In the genomic region with DNA sequence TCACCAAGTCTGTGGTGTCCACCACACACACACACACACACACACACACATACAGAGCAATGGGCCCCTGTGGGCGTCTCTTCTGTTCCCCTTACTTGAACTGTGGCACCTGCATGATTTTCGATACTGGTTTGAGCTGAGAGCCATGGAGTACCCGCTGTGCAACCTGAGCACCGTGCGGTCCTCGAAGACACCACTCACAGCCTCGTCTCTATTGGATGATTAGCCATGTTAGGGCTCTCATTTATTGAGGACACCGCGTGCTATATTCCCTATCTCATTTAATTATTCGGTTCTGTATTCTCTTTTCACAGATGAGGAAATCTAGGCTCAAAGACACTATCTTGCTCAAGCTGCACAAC, we compare ENCODE assay signal across 8 cellular contexts. TPM values are rescaled to one million over a fixed set of nuclear protein-coding genes. Genes with fewer than 3 reads are reported as not detected.
DNase-seq lines count a peak whose midpoint lies in the region; ATAC-seq and TF ChIP-seq lines count a peak whose summit lies in the region.

No MANE protein-coding gene starts in this region.

- TF ChIP-seq EP300 in upper lobe of left lung (IDR thresholded peaks at IDR 0.05): no peak

- H3K36me3 ChIP-seq in breast epithelium (no peaks in the 10 kb centered on the region), upper lobe of left lung (no peaks in the 10 kb centered on the region)

- no peak for TF ChIP-seq CTCF in breast epithelium (IDR thresholded peaks at IDR 0.05)
- TF ChIP-seq CTCF in MCF 10A (IDR thresholded peaks at IDR 0.05; ENCODE audit: unreplicated experiment): no peak
- no peak for TF ChIP-seq CTCF in upper lobe of left lung (IDR thresholded peaks at IDR 0.05)

- peak overlapping the region; percentile 79 to 98 (median 82) for H3K4me3 ChIP-seq in breast epithelium
- peak overlapping the region; percentile 43 to 87 (median 80) for H3K4me3 ChIP-seq in upper lobe of left lung

- H3K4me1 Mint-ChIP-seq in MCF 10A (ENCODE audit: insufficient read depth, unreplicated experiment): peaks cover 11% of the 10 kb centered on the region
- H3K4me1 Mint-ChIP-seq in activated CD8-positive, alpha-beta T cell treated with anti-CD3 and anti-CD28 coated beads, Interleukin-2, amount 10 ng/mL, durations not matched to agents 7 days and 5 days (ENCODE audit: low read depth): peaks cover 12% of the 10 kb centered on the region

- H3K27ac ChIP-seq in breast epithelium (peak overlapping the region; percentile 68 to 86), upper lobe of left lung (peak overlapping the region; percentile 79 to 91 (median 86))

- POLR2A ChIA-PET in MCF 10A (lab: Yijun Ruan, JAX): no interaction called here
- POLR2A ChIA-PET in activated CD8-positive, alpha-beta T cell treated with anti-CD3 and anti-CD28 coated beads, Interleukin-2, amount 10 ng/mL, durations not matched to agents 7 days and 5 days (lab: Charles Lee): no interaction called here

- H3K9me3 ChIP-seq in breast epithelium: no peaks in the 10 kb centered on the region
- H3K9me3 ChIP-seq in upper lobe of left lung: no peaks in the 10 kb centered on the region

- TF ChIP-seq POLR2A in breast epithelium (IDR thresholded peaks at IDR 0.05) (no peak), upper lobe of left lung (IDR thresholded peaks at IDR 0.05) (no peak)

- ATAC-seq in activated CD8-positive, alpha-beta T cell treated with anti-CD3 and anti-CD28 coated beads, Interleukin-2, amount 10 ng/mL, durations not matched to agents 7 days and 5 days: peak; percentile 16
- peak; percentile 6 for ATAC-seq in left colon
- peak; percentile 3 to 41 for ATAC-seq in upper lobe of left lung (ENCODE audit: low FRiP score in 2 of 2)
- no peak for ATAC-seq in GM21825 (IDR thresholded peaks at IDR 0.05; ENCODE audit: unreplicated experiment)
- no peak for ATAC-seq in GM19395 (IDR thresholded peaks at IDR 0.05; ENCODE audit: unreplicated experiment)

- H3K4me3 Mint-ChIP-seq in MCF 10A (ENCODE audit: unreplicated experiment): no peak overlapping the region
- H3K4me3 Mint-ChIP-seq in activated CD8-positive, alpha-beta T cell treated with anti-CD3 and anti-CD28 coated beads, Interleukin-2, amount 10 ng/mL, durations not matched to agents 7 days and 5 days: peak overlapping the region; percentile 18

- H3K27ac Mint-ChIP-seq in MCF 10A (ENCODE audit: low read depth, unreplicated experiment): no peak overlapping the region
- H3K27ac Mint-ChIP-seq in activated CD8-positive, alpha-beta T cell treated with anti-CD3 and anti-CD28 coated beads, Interleukin-2, amount 10 ng/mL, durations not matched to agents 7 days and 5 days: no peak overlapping the region

- 22 to 24% methylated on average over 10 of the region's 10 CpGs for WGBS in upper lobe of left lung, 2 donors

- H3K27me3 Mint-ChIP-seq in MCF 10A (ENCODE audit: insufficient read depth, unreplicated experiment): peaks cover 22% of the 10 kb centered on the region
- H3K27me3 Mint-ChIP-seq in activated CD8-positive, alpha-beta T cell treated with anti-CD3 and anti-CD28 coated beads, Interleukin-2, amount 10 ng/mL, durations not matched to agents 7 days and 5 days (ENCODE audit: low read depth): peaks cover 57% of the 10 kb centered on the region

- H3K27me3 ChIP-seq in breast epithelium (no peaks in the 10 kb centered on the region), upper lobe of left lung (peaks cover 0 to 8% (median 3%) of the 10 kb centered on the region in 4 donors)

- intact Hi-C loops in breast epithelium (cut with DNase I; ENCODE audit: low total_unique reads) (no loop called here), MCF 10A (cut with micrococcal nuclease) (no loop called here), left colon (cut with DNase I, micrococcal nuclease) (no loop called here)

- peaks cover 0 to 6% of the 10 kb centered on the region in 2 donors for H3K4me1 ChIP-seq in breast epithelium
- peaks cover 14 to 55% (median 32%) of the 10 kb centered on the region in 4 donors for H3K4me1 ChIP-seq in upper lobe of left lung

- no peaks in the 10 kb centered on the region for H3K36me3 Mint-ChIP-seq in MCF 10A (ENCODE audit: insufficient read depth, unreplicated experiment)
- no peaks in the 10 kb centered on the region for H3K36me3 Mint-ChIP-seq in activated CD8-positive, alpha-beta T cell treated with anti-CD3 and anti-CD28 coated beads, Interleukin-2, amount 10 ng/mL, durations not matched to agents 7 days and 5 days (ENCODE audit: low read depth)

- DNase-seq in breast epithelium (ENCODE audit: low spot score in 2 of 2): no peak
- DNase-seq in MCF 10A (ENCODE audit: unreplicated experiment): no peak
- no peak for DNase-seq in activated CD8-positive, alpha-beta T cell treated with anti-CD3 and anti-CD28 coated beads, Interleukin-2, amount 10 ng/mL, durations not matched to agents 7 days and 5 days
- DNase-seq in left colon: no peak
- peak in 1 of 2 donors; percentile 50 for DNase-seq in upper lobe of left lung
- no peak for DNase-seq in NK-92 treated with Interleukin-12 subunit alpha and Interleukin-12 subunit beta, amount 100 ng/mL, for 24 hours (lab: John Stamatoyannopoulos, UW)

- H3K9me3 Mint-ChIP-seq in MCF 10A (ENCODE audit: unreplicated experiment): no peaks in the 10 kb centered on the region
- no peaks in the 10 kb centered on the region for H3K9me3 Mint-ChIP-seq in activated CD8-positive, alpha-beta T cell treated with anti-CD3 and anti-CD28 coated beads, Interleukin-2, amount 10 ng/mL, durations not matched to agents 7 days and 5 days (ENCODE audit: insufficient read depth)

- no TSS peak for BruUV-seq in MCF 10A (replicated peaks; lab: Mats Ljungman, UMichigan)

- CTCF ChIA-PET in MCF 10A (lab: Yijun Ruan, JAX): interaction anchor here (0.7 kb wide), 1 partner anchor 45 kb away, joined by 3 read pairs; no protein-coding TSS in a partner anchor
- CTCF ChIA-PET in activated CD8-positive, alpha-beta T cell treated with anti-CD3 and anti-CD28 coated beads, Interleukin-2, amount 10 ng/mL, durations not matched to agents 7 days and 5 days (lab: Charles Lee): no interaction called here

RNA-seq across cellular contexts. Expression of a gene that starts 0.6 kb away (rescaled TPM):
- 10 to 100 TPM in 2 of 3 donors, 1 to 10 TPM in 1; 6.6 to 13.3 (median 10.8) TPM for total RNA-seq in breast epithelium
- total RNA-seq in MCF 10A (2022): not detected in 2 replicates
- total RNA-seq in activated CD8-positive, alpha-beta T cell treated with anti-CD3 and anti-CD28 coated beads, Interleukin-2, amount 10 ng/mL, durations not matched to agents 7 days and 5 days: under 1 TPM; 0.42 to 0.50 TPM
- 1 to 10 TPM; 2.2 to 6.7 TPM for total RNA-seq in left colon
- total RNA-seq in upper lobe of left lung: 10 to 100 TPM; 36.7 to 64.6 (median 59.6) TPM

Comparison
In these comparisons a context has a peak if more than half of its experiments do, and no peak if none do; other contexts are left out.
1. ATAC-seq: peak in activated CD8-positive, alpha-beta T cell treated with anti-CD3 and anti-CD28 coated beads, Interleukin-2, amount 10 ng/mL, durations not matched to agents 7 days and 5 days (single experiment), left colon (single experiment) and upper lobe of left lung (2 of 2); none in GM21825 (single experiment) and GM19395 (single experiment).